27 cellular contexts compared by ENCODE assay signal in genomic region chr9:90983394-90983793, GRCh38.
"Had no signal": no experiment of that assay in that cellular context is flagged by ENCODE, and none has a peak within 500 bp of the region (broad histone marks: within the 10 kb centered on the region; RNA-seq: fewer than 3 reads in every experiment).

No MANE protein-coding gene starts in this region.

- H3K27me3 ChIP-seq: dorsolateral prefrontal cortex, gastrocnemius medialis, heart left ventricle, hepatocyte, left lung, neutrophil, suprapubic skin, transverse colon had no signal

- H3K36me3 ChIP-seq: gastrocnemius medialis, heart left ventricle, left lung, neutrophil, suprapubic skin, transverse colon had no signal

- H3K27ac Mint-ChIP-seq: mesothelial cell of epicardium; natural killer cell treated with Interleukin-12 subunit alpha and Interleukin-12 subunit beta and Interleukin-15 and Interleukin-18, amount 100 ng/mL, for 72 hours; progenitor cell of endocrine pancreas; stimulated activated effector memory CD8-positive, alpha-beta T cell treated with anti-CD3 and anti-CD28 coated beads, Interleukin-12 subunit alpha, Interleukin-12 subunit beta, amount 100 ng/mL, for 72 hours had no signal

- H3K4me1 ChIP-seq: gastrocnemius medialis, heart left ventricle, left lung, parathyroid adenoma, transverse colon had no signal

- H3K27ac ChIP-seq: dorsolateral prefrontal cortex, epithelial cell of prostate, gastrocnemius medialis, heart left ventricle, hepatocyte, left lung, neutrophil, parathyroid adenoma, suprapubic skin, transverse colon had no signal

- H3K4me3 Mint-ChIP-seq: mesothelial cell of epicardium; naive B cell; natural killer cell treated with Interleukin-12 subunit alpha and Interleukin-12 subunit beta and Interleukin-15 and Interleukin-18, amount 100 ng/mL, for 72 hours; neural crest cell; stimulated activated effector memory CD8-positive, alpha-beta T cell treated with anti-CD3 and anti-CD28 coated beads, Interleukin-12 subunit alpha, Interleukin-12 subunit beta, amount 100 ng/mL, for 72 hours had no signal

- H3K9me3 ChIP-seq: gastrocnemius medialis, heart left ventricle, left lung, mucosa of descending colon, neutrophil, suprapubic skin, transverse colon had no signal

- H3K4me1 Mint-ChIP-seq: naive B cell had no signal

- H3K4me2 ChIP-seq: hepatocyte had no signal

- H2AFZ ChIP-seq: hepatocyte, parathyroid adenoma had no signal

- DNase-seq: dorsolateral prefrontal cortex; effector CD4-positive, alpha-beta T cell; foreskin fibroblast; gastrocnemius medialis; heart left ventricle; kidney; left cardiac atrium; left lung; mesenchymal stem cell; mucosa of descending colon; naive B cell; stimulated activated CD4-positive, alpha-beta T cell treated with anti-CD3 and anti-CD28 coated beads, Interleukin-2, amount 100 ng/mL, for 24 hours; stimulated activated CD4-positive, alpha-beta T cell treated with anti-CD3 and anti-CD28 coated beads, Interleukin-4, amount 100 ng/mL, for 24 hours; stimulated activated naive CD8-positive, alpha-beta T cell treated with anti-CD3 and anti-CD28 coated beads, Interleukin-15, Interleukin-2, amounts not matched to agents 100 U/mL and 50 U/mL, for 24 hours; transverse colon had no signal

- H3K9ac ChIP-seq: parathyroid adenoma had no signal

- H3K79me2 ChIP-seq: hepatocyte, parathyroid adenoma had no signal

- H3K4me3 ChIP-seq: dorsolateral prefrontal cortex, gastrocnemius medialis, heart left ventricle, hepatocyte, left lung, mucosa of descending colon, suprapubic skin, transverse colon had no signal

- ATAC-seq: esophagus mucosa; gastrocnemius medialis; heart left ventricle; left cardiac atrium; left lung; mucosa of descending colon; natural killer cell treated with Interleukin-12 subunit alpha and Interleukin-12 subunit beta and Interleukin-15 and Interleukin-18, amount 100 ng/mL, for 72 hours; sciatic nerve; stimulated activated effector memory CD8-positive, alpha-beta T cell treated with anti-CD3 and anti-CD28 coated beads, Interleukin-12 subunit alpha, Interleukin-12 subunit beta, amount 100 ng/mL, for 72 hours; stimulated activated naive CD8-positive, alpha-beta T cell treated with anti-CD3 and anti-CD28 coated beads, Interleukin-15, Interleukin-2, amounts not matched to agents 100 U/mL and 50 U/mL, for 24 hours had no signal

- H3K36me3 Mint-ChIP-seq: mesothelial cell of epicardium; naive B cell; natural killer cell treated with Interleukin-12 subunit alpha and Interleukin-12 subunit beta and Interleukin-15 and Interleukin-18, amount 100 ng/mL, for 72 hours had no signal

- H3K9me3 Mint-ChIP-seq: mesothelial cell of epicardium; naive B cell; natural killer cell treated with Interleukin-12 subunit alpha and Interleukin-12 subunit beta and Interleukin-15 and Interleukin-18, amount 100 ng/mL, for 72 hours; neural crest cell; stimulated activated effector memory CD8-positive, alpha-beta T cell treated with anti-CD3 and anti-CD28 coated beads, Interleukin-12 subunit alpha, Interleukin-12 subunit beta, amount 100 ng/mL, for 72 hours had no signal
